Comparison of ENCODE assay signal across 18 cellular contexts in the genomic region with DNA sequence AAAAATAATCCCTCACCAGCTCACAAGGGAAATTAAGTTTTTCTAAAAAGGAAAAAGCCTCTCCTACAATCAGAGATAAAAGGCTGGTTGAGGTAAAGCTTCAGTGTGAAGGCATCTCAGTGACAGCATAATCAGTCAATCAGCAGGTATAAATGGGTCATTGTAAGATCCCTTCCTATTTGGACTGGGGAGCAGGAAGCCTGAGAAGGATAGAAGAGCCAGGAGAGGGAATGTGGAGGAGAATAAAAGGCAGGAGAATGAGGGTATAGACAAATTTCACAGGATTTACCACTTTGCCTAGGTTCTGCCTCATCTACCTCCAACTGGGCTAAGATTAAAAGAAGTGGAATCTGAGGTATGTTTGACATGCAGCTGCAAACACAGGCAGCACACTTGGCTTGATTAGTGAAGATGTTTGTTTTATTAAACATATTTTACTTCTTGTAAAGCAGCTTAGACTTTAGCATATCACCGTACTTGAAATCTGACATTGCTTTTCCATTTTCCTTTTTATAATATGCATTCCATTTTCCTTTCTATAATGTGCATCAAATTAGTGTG.
"Had no signal": no experiment of that assay in that cellular context is flagged by ENCODE, and none has a peak within 500 bp of the region (broad histone marks: within the 10 kb centered on the region; RNA-seq: fewer than 3 reads in every experiment).

No MANE protein-coding gene starts in this region.

- H3K36me3 ChIP-seq: colonic mucosa, esophagus squamous epithelium, suprapubic skin had no signal

- H3K27ac Mint-ChIP-seq: activated CD8-positive, alpha-beta T cell treated with anti-CD3 and anti-CD28 coated beads for 36 hours; activated naive CD4-positive, alpha-beta T cell treated with anti-CD3 and anti-CD28 coated beads, Interleukin-2, amount 50 U/mL, for 72 hours; naive thymus-derived CD4-positive, alpha-beta T cell; stimulated activated naive CD8-positive, alpha-beta T cell treated with anti-CD3 and anti-CD28 coated beads, Interleukin-15, Interleukin-2, amounts not matched to agents 100 ng/mL and 50 ng/mL, for 24 hours had no signal

- H3K27me3 Mint-ChIP-seq: activated CD8-positive, alpha-beta T cell treated with anti-CD3 and anti-CD28 coated beads for 36 hours; stimulated activated naive CD8-positive, alpha-beta T cell treated with anti-CD3 and anti-CD28 coated beads, Interleukin-15, Interleukin-2, amounts not matched to agents 100 ng/mL and 50 ng/mL, for 24 hours had no signal

- H3K9me3 Mint-ChIP-seq: stimulated activated naive CD8-positive, alpha-beta T cell treated with anti-CD3 and anti-CD28 coated beads, Interleukin-15, Interleukin-2, amounts not matched to agents 100 ng/mL and 50 ng/mL, for 24 hours had no signal

- H3K9me3 ChIP-seq: colonic mucosa, esophagus squamous epithelium, suprapubic skin had no signal

- DNase-seq: activated CD4-positive, alpha-beta T cell treated with anti-CD3 and anti-CD28 coated beads for 4 hours; activated CD8-positive, alpha-beta T cell treated with anti-CD3 and anti-CD28 coated beads for 36 hours; activated effector memory CD4-positive, alpha-beta T cell treated with anti-CD3 and anti-CD28 coated beads, Interleukin-2, amount 50 U/mL, for 16 hours; activated T-cell treated with anti-CD3 and anti-CD28 coated beads, Interleukin-2, amount 50 U/mL, for 4 hours; caudate nucleus; colonic mucosa; esophagus squamous epithelium; hypothalamus; left colon; mucosa of descending colon; naive thymus-derived CD4-positive, alpha-beta T cell; occipital lobe; right cardiac atrium; trophoblast cell had no signal

- ATAC-seq: activated CD8-positive, alpha-beta T cell treated with anti-CD3 and anti-CD28 coated beads for 36 hours; activated naive CD4-positive, alpha-beta T cell treated with anti-CD3 and anti-CD28 coated beads, Interleukin-2, amount 50 U/mL, for 72 hours; activated T-cell treated with anti-CD3 and anti-CD28 coated beads, Interleukin-2, amount 50 U/mL, for 4 hours; left colon; mucosa of descending colon; naive thymus-derived CD4-positive, alpha-beta T cell; right cardiac atrium had no signal

- H3K27me3 ChIP-seq: colonic mucosa, esophagus squamous epithelium, suprapubic skin had no signal

- H3K27ac ChIP-seq: colonic mucosa, esophagus squamous epithelium, suprapubic skin had no signal

- H3K4me3 Mint-ChIP-seq: activated CD8-positive, alpha-beta T cell treated with anti-CD3 and anti-CD28 coated beads for 36 hours; activated T-cell treated with anti-CD3 and anti-CD28 coated beads, Interleukin-2, amount 50 U/mL, for 4 hours; naive thymus-derived CD4-positive, alpha-beta T cell; stimulated activated naive CD8-positive, alpha-beta T cell treated with anti-CD3 and anti-CD28 coated beads, Interleukin-15, Interleukin-2, amounts not matched to agents 100 ng/mL and 50 ng/mL, for 24 hours had no signal

- H3K4me3 ChIP-seq: colonic mucosa, esophagus squamous epithelium, mucosa of descending colon, smooth muscle cell, suprapubic skin had no signal

- H3K4me1 Mint-ChIP-seq: naive thymus-derived CD4-positive, alpha-beta T cell had no signal

- H3K4me2 ChIP-seq: smooth muscle cell had no signal

- H3K4me1 ChIP-seq: colonic mucosa, esophagus squamous epithelium, suprapubic skin had no signal
